In genomic region chr22:37417264-37417663, GRCh38 we compare ENCODE assay signal across 15 cellular contexts. TPM values are rescaled to one million over a fixed set of nuclear protein-coding genes. Genes with fewer than 3 reads are reported as not detected.
A peak's percentile ranks its signal among the peaks of the same experiment; 100 is the strongest.
DNase-seq lines count a peak whose midpoint lies in the region; ATAC-seq and TF ChIP-seq lines count a peak whose summit lies in the region.
"Had no signal": no experiment of that assay in that cellular context is flagged by ENCODE, and none has a peak within 500 bp of the region (broad histone marks: within the 10 kb centered on the region; RNA-seq: fewer than 3 reads in every experiment).

No MANE protein-coding gene starts in this region.

- no peak for DNase-seq in activated naive CD4-positive, alpha-beta T cell treated with anti-CD3 and anti-CD28 coated beads, Interleukin-2, amount 10 ng/mL, durations not matched to agents 7 days and 5 days
- DNase-seq in activated naive CD8-positive, alpha-beta T cell treated with anti-CD3 and anti-CD28 coated beads, Interleukin-2, amount 10 ng/mL, durations not matched to agents 7 days and 5 days = no peak
- no peak for DNase-seq in endothelial cell (ENCODE audit: low spot score)
- DNase-seq in stimulated activated effector memory CD8-positive, alpha-beta T cell treated with anti-CD3 and anti-CD28 coated beads, Interleukin-12 subunit alpha, Interleukin-12 subunit beta, amount 100 ng/mL, for 72 hours (ENCODE audit: low spot score in 2 of 2) = no peak
- no peak for DNase-seq in left ventricle myocardium superior
- no peak for DNase-seq in AG08395 (ENCODE audit: low spot score)
- DNase-seq in KG1 (lab: John Stamatoyannopoulos, UW) = no peak
- DNase-seq: GM23248, NCI-H1048, NCI-H1694 had no signal

- ATAC-seq in activated naive CD8-positive, alpha-beta T cell treated with anti-CD3 and anti-CD28 coated beads, Interleukin-2, amount 10 ng/mL, durations not matched to agents 7 days and 5 days (ENCODE audit: low read depth) = no peak
- ATAC-seq in stimulated activated effector memory CD8-positive, alpha-beta T cell treated with anti-CD3 and anti-CD28 coated beads, Interleukin-12 subunit alpha, Interleukin-12 subunit beta, amount 100 ng/mL, for 72 hours = no peak
- ATAC-seq in left ventricle myocardium superior = no peak
- ATAC-seq: HCT116, Right ventricle myocardium inferior had no signal

- intact Hi-C loops in left ventricle myocardium superior (cut with micrococcal nuclease) = no loop called here

- POLR2A ChIA-PET in activated naive CD8-positive, alpha-beta T cell treated with anti-CD3 and anti-CD28 coated beads, Interleukin-2, amount 10 ng/mL, durations not matched to agents 7 days and 5 days (lab: Charles Lee) = interaction anchor here (1.0 kb wide), 1 partner anchor 11 kb away, joined by 3 read pairs; no protein-coding TSS in a partner anchor

- H3K9me3 Mint-ChIP-seq in activated naive CD4-positive, alpha-beta T cell treated with anti-CD3 and anti-CD28 coated beads, Interleukin-2, amount 50 U/mL, for 24 hours = no peaks in the 10 kb centered on the region
- no peaks in the 10 kb centered on the region for H3K9me3 Mint-ChIP-seq in activated naive CD4-positive, alpha-beta T cell treated with anti-CD3 and anti-CD28 coated beads, Interleukin-2, amount 10 ng/mL, durations not matched to agents 7 days and 5 days
- no peaks in the 10 kb centered on the region for H3K9me3 Mint-ChIP-seq in activated naive CD8-positive, alpha-beta T cell treated with anti-CD3 and anti-CD28 coated beads, Interleukin-2, amount 10 ng/mL, durations not matched to agents 7 days and 5 days
- no peaks in the 10 kb centered on the region for H3K9me3 Mint-ChIP-seq in endothelial cell (ENCODE audit: unreplicated experiment)
- no peaks in the 10 kb centered on the region for H3K9me3 Mint-ChIP-seq in stimulated activated effector memory CD8-positive, alpha-beta T cell treated with anti-CD3 and anti-CD28 coated beads, Interleukin-12 subunit alpha, Interleukin-12 subunit beta, amount 100 ng/mL, for 72 hours
- H3K9me3 Mint-ChIP-seq: CD4-positive, alpha-beta T cell had no signal

- TF ChIP-seq CTCF in endothelial cell (IDR thresholded peaks at IDR 0.05; ENCODE audit: unreplicated experiment) = no peak

- H3K27me3 Mint-ChIP-seq in activated naive CD4-positive, alpha-beta T cell treated with anti-CD3 and anti-CD28 coated beads, Interleukin-2, amount 50 U/mL, for 24 hours = peaks cover 38% of the 10 kb centered on the region
- peaks cover 100% of the 10 kb centered on the region for H3K27me3 Mint-ChIP-seq in activated naive CD4-positive, alpha-beta T cell treated with anti-CD3 and anti-CD28 coated beads, Interleukin-2, amount 10 ng/mL, durations not matched to agents 7 days and 5 days
- H3K27me3 Mint-ChIP-seq in activated naive CD8-positive, alpha-beta T cell treated with anti-CD3 and anti-CD28 coated beads, Interleukin-2, amount 10 ng/mL, durations not matched to agents 7 days and 5 days = peaks cover 69% of the 10 kb centered on the region
- peaks cover 30% of the 10 kb centered on the region for H3K27me3 Mint-ChIP-seq in endothelial cell (ENCODE audit: unreplicated experiment)

- H3K4me3 Mint-ChIP-seq in activated naive CD4-positive, alpha-beta T cell treated with anti-CD3 and anti-CD28 coated beads, Interleukin-2, amount 50 U/mL, for 24 hours = peak overlapping the region; percentile 36
- H3K4me3 Mint-ChIP-seq in activated naive CD4-positive, alpha-beta T cell treated with anti-CD3 and anti-CD28 coated beads, Interleukin-2, amount 10 ng/mL, durations not matched to agents 7 days and 5 days = no peak overlapping the region
- peak overlapping the region; percentile 61 for H3K4me3 Mint-ChIP-seq in activated naive CD8-positive, alpha-beta T cell treated with anti-CD3 and anti-CD28 coated beads, Interleukin-2, amount 10 ng/mL, durations not matched to agents 7 days and 5 days
- peak overlapping the region; percentile 31 for H3K4me3 Mint-ChIP-seq in endothelial cell (ENCODE audit: unreplicated experiment)
- H3K4me3 Mint-ChIP-seq in stimulated activated effector memory CD8-positive, alpha-beta T cell treated with anti-CD3 and anti-CD28 coated beads, Interleukin-12 subunit alpha, Interleukin-12 subunit beta, amount 100 ng/mL, for 72 hours = peak overlapping the region; percentile 25

- no peak overlapping the region for H3K27ac Mint-ChIP-seq in activated naive CD4-positive, alpha-beta T cell treated with anti-CD3 and anti-CD28 coated beads, Interleukin-2, amount 50 U/mL, for 24 hours
- no peak overlapping the region for H3K27ac Mint-ChIP-seq in activated naive CD4-positive, alpha-beta T cell treated with anti-CD3 and anti-CD28 coated beads, Interleukin-2, amount 10 ng/mL, durations not matched to agents 7 days and 5 days
- no peak overlapping the region for H3K27ac Mint-ChIP-seq in activated naive CD8-positive, alpha-beta T cell treated with anti-CD3 and anti-CD28 coated beads, Interleukin-2, amount 10 ng/mL, durations not matched to agents 7 days and 5 days
- H3K27ac Mint-ChIP-seq in endothelial cell (ENCODE audit: unreplicated experiment) = no peak overlapping the region
- peak overlapping the region; percentile 54 for H3K27ac Mint-ChIP-seq in stimulated activated effector memory CD8-positive, alpha-beta T cell treated with anti-CD3 and anti-CD28 coated beads, Interleukin-12 subunit alpha, Interleukin-12 subunit beta, amount 100 ng/mL, for 72 hours
- H3K27ac Mint-ChIP-seq: CD4-positive, alpha-beta T cell had no signal

- peaks cover 26% of the 10 kb centered on the region for H3K4me1 Mint-ChIP-seq in activated naive CD4-positive, alpha-beta T cell treated with anti-CD3 and anti-CD28 coated beads, Interleukin-2, amount 50 U/mL, for 24 hours
- peaks cover 36% of the 10 kb centered on the region for H3K4me1 Mint-ChIP-seq in activated naive CD4-positive, alpha-beta T cell treated with anti-CD3 and anti-CD28 coated beads, Interleukin-2, amount 10 ng/mL, durations not matched to agents 7 days and 5 days
- H3K4me1 Mint-ChIP-seq in activated naive CD8-positive, alpha-beta T cell treated with anti-CD3 and anti-CD28 coated beads, Interleukin-2, amount 10 ng/mL, durations not matched to agents 7 days and 5 days = peaks cover 37% of the 10 kb centered on the region
- H3K4me1 Mint-ChIP-seq in endothelial cell (ENCODE audit: unreplicated experiment) = peaks cover 14% of the 10 kb centered on the region
- H3K4me1 Mint-ChIP-seq in stimulated activated effector memory CD8-positive, alpha-beta T cell treated with anti-CD3 and anti-CD28 coated beads, Interleukin-12 subunit alpha, Interleukin-12 subunit beta, amount 100 ng/mL, for 72 hours = peaks cover 56% of the 10 kb centered on the region

- CTCF ChIA-PET in activated naive CD4-positive, alpha-beta T cell treated with anti-CD3 and anti-CD28 coated beads, Interleukin-2, amount 10 ng/mL, durations not matched to agents 7 days and 5 days (lab: Charles Lee) = interaction anchor here (0.7 kb wide), 1 partner anchor 11 kb away, joined by 3 read pairs; no protein-coding TSS in a partner anchor

- H3K36me3 Mint-ChIP-seq in activated naive CD4-positive, alpha-beta T cell treated with anti-CD3 and anti-CD28 coated beads, Interleukin-2, amount 50 U/mL, for 24 hours = no peaks in the 10 kb centered on the region
- H3K36me3 Mint-ChIP-seq in activated naive CD4-positive, alpha-beta T cell treated with anti-CD3 and anti-CD28 coated beads, Interleukin-2, amount 10 ng/mL, durations not matched to agents 7 days and 5 days = no peaks in the 10 kb centered on the region
- no peaks in the 10 kb centered on the region for H3K36me3 Mint-ChIP-seq in activated naive CD8-positive, alpha-beta T cell treated with anti-CD3 and anti-CD28 coated beads, Interleukin-2, amount 10 ng/mL, durations not matched to agents 7 days and 5 days
- peaks cover 4% of the 10 kb centered on the region for H3K36me3 Mint-ChIP-seq in endothelial cell (ENCODE audit: low read depth, unreplicated experiment)
- no peaks in the 10 kb centered on the region for H3K36me3 Mint-ChIP-seq in stimulated activated effector memory CD8-positive, alpha-beta T cell treated with anti-CD3 and anti-CD28 coated beads, Interleukin-12 subunit alpha, Interleukin-12 subunit beta, amount 100 ng/mL, for 72 hours

RNA-seq across cellular contexts. Expression of gene ELFN2, which starts 10.0 kb away (rescaled TPM):
- under 1 TPM; 0.26 to 0.47 TPM for total RNA-seq in activated naive CD8-positive, alpha-beta T cell treated with anti-CD3 and anti-CD28 coated beads, Interleukin-2, amount 10 ng/mL, durations not matched to agents 7 days and 5 days
- total RNA-seq in endothelial cell (ENCODE audit: unreplicated experiment) = 1.2 TPM
- total RNA-seq in left ventricle myocardium superior = 0.05 TPM
- total RNA-seq: A673 had no signal
